ENCODE assay signal across 8 cellular contexts in the genomic region with DNA sequence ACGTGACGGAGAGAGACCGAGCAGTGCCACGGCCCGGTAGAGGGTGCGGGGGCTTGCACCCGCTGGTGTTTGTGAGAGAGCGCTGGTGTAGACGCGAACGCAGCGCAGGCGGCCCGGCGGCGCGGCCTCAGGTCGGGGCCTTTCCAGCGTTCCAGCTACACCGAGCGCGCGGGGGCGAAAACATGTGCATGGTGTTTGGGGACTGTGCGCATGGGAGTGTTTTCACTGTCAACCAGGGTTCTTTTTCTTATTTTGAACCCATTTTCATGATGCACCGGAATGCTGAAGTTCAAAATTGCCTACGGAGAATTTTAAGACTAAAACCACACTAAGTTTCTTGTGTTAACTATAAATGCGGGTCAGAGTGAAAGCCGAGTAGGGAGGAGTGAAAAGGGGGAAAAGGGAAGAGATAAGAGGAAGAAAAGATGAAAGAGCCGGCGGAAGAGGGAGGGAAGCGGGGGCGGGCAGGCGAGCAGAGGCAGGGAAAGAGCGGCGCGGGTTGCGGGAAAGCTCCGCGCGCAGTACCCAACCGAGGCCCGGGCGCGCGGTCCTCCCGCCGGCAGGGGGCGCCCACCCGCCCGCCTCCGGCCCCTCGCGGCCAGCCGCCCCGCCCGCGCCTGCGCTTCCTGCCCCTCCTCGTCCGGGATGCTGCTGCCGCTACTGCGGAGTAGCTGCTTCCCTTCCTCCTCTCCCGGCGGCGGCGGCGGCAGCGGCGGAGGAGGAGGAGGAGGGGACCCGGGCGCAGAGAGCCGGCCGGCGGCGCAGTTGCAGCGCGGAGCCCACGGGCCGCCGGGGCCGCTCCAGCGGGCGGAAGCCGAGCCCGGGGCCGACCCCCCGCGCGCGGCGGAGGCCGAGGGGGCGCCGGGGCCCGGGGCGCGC. TPM values are rescaled to one million over a fixed set of nuclear protein-coding genes. Genes with fewer than 3 reads are reported as not detected.
DNase-seq lines count a peak whose midpoint lies in the region; ATAC-seq and TF ChIP-seq lines count a peak whose summit lies in the region.

Gene RAB12 (plus strand): TSS at position 643 of the 879 bp plus-strand sequence. CDS start 3 bp downstream, at position 646.

- CTCF ChIA-PET in activated CD4-positive, alpha-beta T cell treated with anti-CD3 and anti-CD28 coated beads for 36 hours (lab: Charles Lee): interaction anchor here (0.7 to 0.8 kb wide), 2 partner anchors 10 to 16 kb away, joined by 3 read pairs; no protein-coding TSS in a partner anchor

- H3K36me3 Mint-ChIP-seq in activated CD4-positive, alpha-beta T cell treated with anti-CD3 and anti-CD28 coated beads for 36 hours (ENCODE audit: low read depth): peaks cover 15% of the 10 kb centered on the region

- ATAC-seq in HG03280 (IDR thresholded peaks at IDR 0.05; ENCODE audit: unreplicated experiment): peak; percentile 67
- ATAC-seq in activated CD4-positive, alpha-beta T cell treated with anti-CD3 and anti-CD28 coated beads for 36 hours: peak; percentile 88
- ATAC-seq in left colon: peak; percentile 92

- H3K9me3 Mint-ChIP-seq in activated CD4-positive, alpha-beta T cell treated with anti-CD3 and anti-CD28 coated beads for 36 hours (ENCODE audit: low read depth): no peaks in the 10 kb centered on the region

- H3K4me3 Mint-ChIP-seq in activated CD4-positive, alpha-beta T cell treated with anti-CD3 and anti-CD28 coated beads for 36 hours: peak within 1 kb of the TSS; percentile 90

- in situ Hi-C loops in ACHN (cut with HindIII; ENCODE audit: low pct_ligation_motif_present, low pct_unique_long_range_greater_than_20kb, low sequenced_read_pairs) (no loop called here), GM18951 (cut with MboI; ENCODE audit: low sequenced_read_pairs, unreplicated experiment) (no loop called here)

- H3K4me1 Mint-ChIP-seq in activated CD4-positive, alpha-beta T cell treated with anti-CD3 and anti-CD28 coated beads for 36 hours: peaks cover 47% of the 10 kb centered on the region

- DNase-seq in ACHN: peak; percentile 81
- DNase-seq in NCI-H460 (ENCODE audit: extremely low read depth, low read depth): peak; percentile 73
- peak; percentile 92 for DNase-seq in activated CD4-positive, alpha-beta T cell treated with anti-CD3 and anti-CD28 coated beads for 36 hours
- peak; percentile 88 to 89 for DNase-seq in left colon
- DNase-seq in stimulated activated CD4-positive, alpha-beta T cell treated with anti-CD3 and anti-CD28 coated beads, Interleukin-1b, Interleukin-23, amount 100 ng/mL, for 4 hours (ENCODE audit: low read depth in 2 of 2): peak; percentile 78 to 86

- TF ChIP-seq POLR2A in GM18951 (IDR thresholded peaks at IDR 0.05; ENCODE audit: extremely low read depth, insufficient read depth, insufficient read length): peak; percentile 84

- no peaks in the 10 kb centered on the region for H3K27me3 Mint-ChIP-seq in activated CD4-positive, alpha-beta T cell treated with anti-CD3 and anti-CD28 coated beads for 36 hours

- intact Hi-C loops in activated CD4-positive, alpha-beta T cell treated with anti-CD3 and anti-CD28 coated beads for 36 hours (cut with DNase I, micrococcal nuclease): loop anchor here in 1 of 2 experiments (1.0 to 10.0 kb wide), 7 partner anchors 96 to 1918 kb away; partner anchors contain the start of genes ANKRD12, MTCL1, NAPG and PTPRM
- intact Hi-C loops in left colon (cut with DNase I, micrococcal nuclease): no loop called here

- peak within 1 kb of the TSS; percentile 32 for H3K27ac ChIP-seq in cingulate gyrus (ENCODE audit: low read depth, low read length)

- peak within 1 kb of the TSS; percentile 91 for H3K27ac Mint-ChIP-seq in activated CD4-positive, alpha-beta T cell treated with anti-CD3 and anti-CD28 coated beads for 36 hours

- POLR2A ChIA-PET in activated CD4-positive, alpha-beta T cell treated with anti-CD3 and anti-CD28 coated beads for 36 hours (lab: Charles Lee): interaction anchor here (1.2 kb wide), 1 partner anchor 15 kb away, joined by 4 read pairs; no protein-coding TSS in a partner anchor

RNA-seq across cellular contexts. Expression of gene RAB12, which starts in this region (rescaled TPM):
- 45.5 and 47.5 TPM in 2 replicates for total RNA-seq in NCI-H460 (2014; rRNA removed; shearing (Covaris generic))
- polyA plus RNA-seq in NCI-H460 (2014; cell fraction: nucleus; rRNA removed): 46.9 and 52.8 TPM in 2 replicates
- total RNA-seq in activated CD4-positive, alpha-beta T cell treated with anti-CD3 and anti-CD28 coated beads for 36 hours: 10 to 100 TPM; 12.4 to 12.8 TPM
- total RNA-seq in left colon: 10 to 100 TPM; 15.8 to 17.4 TPM

Comparison
In these comparisons a context has a peak if more than half of its experiments do, and no peak if none do; other contexts are left out.
1. Peak in every context shown above with its lines: DNase-seq, ATAC-seq and H3K27ac ChIP-seq.